Comparison of ENCODE assay signal across 8 cellular contexts in the genomic region with DNA sequence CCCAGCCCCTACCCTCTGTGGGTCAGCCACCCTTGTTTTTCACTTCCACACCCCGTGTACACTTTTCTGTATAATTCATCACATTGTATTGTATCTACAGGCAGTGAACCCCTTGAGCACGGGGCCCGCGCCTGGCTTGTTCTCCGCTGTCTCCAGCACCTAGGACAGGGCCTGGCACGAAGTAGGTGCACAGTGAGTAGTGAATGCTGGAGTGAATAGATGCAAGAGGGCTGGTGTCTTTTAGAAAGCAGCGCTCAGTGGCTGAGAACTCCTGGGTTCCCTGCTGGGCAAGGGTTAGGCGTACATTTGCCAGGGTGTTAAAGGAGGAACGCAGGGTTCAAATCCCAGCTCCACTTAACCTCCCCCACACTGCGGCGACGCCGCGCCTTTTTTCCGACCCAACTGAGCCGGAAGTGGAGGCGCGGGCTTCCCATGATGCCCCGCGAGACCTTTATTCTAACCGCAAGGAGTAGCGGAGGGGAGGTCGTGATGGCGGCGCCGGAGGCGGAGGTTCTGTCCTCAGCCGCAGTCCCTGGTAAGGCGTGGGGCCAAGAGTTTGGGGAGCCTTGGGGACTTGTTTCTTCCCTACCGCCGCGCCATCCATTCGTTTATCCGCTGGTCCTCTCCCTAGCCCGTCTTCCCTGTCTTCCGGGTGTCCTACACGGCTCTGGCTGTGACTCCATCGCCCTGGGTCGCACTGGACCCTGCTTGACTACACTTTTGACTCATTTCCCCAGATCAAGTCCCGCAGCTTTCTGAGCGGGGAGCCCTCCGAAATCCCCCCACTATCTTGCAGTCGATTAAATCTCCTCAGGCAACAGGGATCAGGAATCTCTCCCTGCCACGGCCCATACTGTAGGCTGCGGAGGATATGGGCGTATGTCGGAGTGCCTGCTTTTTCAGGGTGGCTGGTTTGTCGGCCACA. TPM values are rescaled to one million over a fixed set of nuclear protein-coding genes. Genes with fewer than 3 reads are reported as not detected.
DNase-seq lines count a peak whose midpoint lies in the region; ATAC-seq, FAIRE-seq and TF ChIP-seq lines count a peak whose summit lies in the region.

Gene MAD2L1BP, plus strand, starts transcription at position 454 of the 925 bp plus-strand sequence. Its CDS starts 36 bp downstream, at position 490.

- WGBS in right cardiac atrium = 3% methylated on average over 48 of the region's 48 CpGs

- FAIRE-seq in urothelium cell line (lab: Jason Lieb, UNC) = no peak

- no peaks in the 10 kb centered on the region for H3K9me3 Mint-ChIP-seq in T-helper 2 cell treated with Interferon-gamma antibody and Interleukin-4, amounts not matched to agents 5 μg/mL and 100 μg/mL, for 36 hours

- peaks cover 6% of the 10 kb centered on the region for H3K4me1 ChIP-seq in right cardiac atrium (ENCODE audit: control insufficient read depth, insufficient read depth, low read length)

- TF ChIP-seq POLR2A in GM18505 (IDR thresholded peaks at IDR 0.05; ENCODE audit: borderline replicate concordance, extremely low read depth, insufficient read depth, insufficient read length) = peak; percentile 94

- peak within 1 kb of the TSS; percentile 97 for H3K4me3 ChIP-seq in right cardiac atrium (ENCODE audit: low read length)

- no peaks in the 10 kb centered on the region for H3K9me3 ChIP-seq in right cardiac atrium (ENCODE audit: control insufficient read depth, low read length)

- ATAC-seq in GM18505 (IDR thresholded peaks at IDR 0.05; ENCODE audit: unreplicated experiment) (peak; percentile 78), HG02938 (IDR thresholded peaks at IDR 0.05; ENCODE audit: unreplicated experiment) (peak; percentile 63), right cardiac atrium (peak; percentile 91 to 95)

- H3K4me1 Mint-ChIP-seq in T-helper 2 cell treated with Interferon-gamma antibody and Interleukin-4, amounts not matched to agents 5 μg/mL and 100 μg/mL, for 36 hours (ENCODE audit: low read depth) = peaks cover 38% of the 10 kb centered on the region

- no peaks in the 10 kb centered on the region for H3K27me3 Mint-ChIP-seq in T-helper 2 cell treated with Interferon-gamma antibody and Interleukin-4, amounts not matched to agents 5 μg/mL and 100 μg/mL, for 36 hours (ENCODE audit: low read depth)

- peaks cover 27% of the 10 kb centered on the region for H3K36me3 Mint-ChIP-seq in T-helper 2 cell treated with Interferon-gamma antibody and Interleukin-4, amounts not matched to agents 5 μg/mL and 100 μg/mL, for 36 hours (ENCODE audit: low read depth)

- H3K27ac ChIP-seq in angular gyrus (ENCODE audit: low read depth, low read length) (peak within 1 kb of the TSS; percentile 85), right cardiac atrium (ENCODE audit: low read length) (peak within 1 kb of the TSS; percentile 99)

- peak; percentile 69 for DNase-seq in NCI-H2029 (lab: John Stamatoyannopoulos, UW)
- DNase-seq in T-helper 2 cell treated with Interferon-gamma antibody and Interleukin-4, amounts not matched to agents 5 μg/mL and 100 μg/mL, for 36 hours (ENCODE audit: low spot score) = peak; percentile 89
- DNase-seq in right cardiac atrium = peak; percentile 85 to 94 (median 93)
- DNase-seq in putamen (ENCODE audit: low spot score) = peak; percentile 86
- peak; percentile 85 for DNase-seq in urothelium cell line (ENCODE audit: low spot score)

- peak within 1 kb of the TSS; percentile 92 for H3K27ac Mint-ChIP-seq in T-helper 2 cell treated with Interferon-gamma antibody and Interleukin-4, amounts not matched to agents 5 μg/mL and 100 μg/mL, for 36 hours

- intact Hi-C loops in right cardiac atrium (cut with DNase I) = no loop called here

- H3K4me3 Mint-ChIP-seq in T-helper 2 cell treated with Interferon-gamma antibody and Interleukin-4, amounts not matched to agents 5 μg/mL and 100 μg/mL, for 36 hours = peak within 1 kb of the TSS; percentile 98

- no peaks in the 10 kb centered on the region for H3K27me3 ChIP-seq in right cardiac atrium (ENCODE audit: control insufficient read depth, insufficient read depth)

RNA-seq across cellular contexts. Expression of gene MAD2L1BP, which starts in this region (rescaled TPM):
- 10 to 100 TPM; 24.4 to 25.6 (median 25.0) TPM for total RNA-seq in right cardiac atrium
- 21.6 TPM for polyA plus RNA-seq in right cardiac atrium

Comparison
In these comparisons a context has a peak if more than half of its experiments do, and no peak if none do; other contexts are left out.
1. Peak in every context shown above with its lines: DNase-seq, ATAC-seq, H3K4me3 ChIP-seq and H3K27ac ChIP-seq.